Comparison of ENCODE assay signal across 8 cellular contexts in the genomic region with DNA sequence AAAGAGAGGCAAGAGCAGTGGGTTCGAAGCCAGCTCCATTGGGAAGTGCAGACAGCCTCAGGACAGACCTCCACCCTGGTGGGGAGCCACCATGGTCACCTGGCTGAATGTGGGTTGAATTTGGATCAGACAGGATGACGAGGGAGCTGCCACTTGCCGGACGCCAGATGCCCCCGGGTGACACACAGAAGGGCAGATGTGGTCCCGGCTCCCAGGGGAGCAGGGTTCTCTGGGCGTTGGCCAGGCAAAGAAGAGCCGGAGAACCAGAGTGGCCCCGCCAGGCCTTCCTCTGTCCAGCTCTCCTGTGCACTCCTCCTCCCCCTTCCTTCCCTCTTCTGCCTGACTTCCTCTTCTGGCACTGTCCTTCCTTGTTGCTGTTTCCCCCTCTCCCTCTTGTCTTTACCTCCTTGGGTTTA. TPM values are rescaled to one million over a fixed set of nuclear protein-coding genes. Genes with fewer than 3 reads are reported as not detected.
A peak's percentile ranks its signal among the peaks of the same experiment; 100 is the strongest.
DNase-seq lines count a peak whose midpoint lies in the region; ATAC-seq and TF ChIP-seq lines count a peak whose summit lies in the region.
"Not testable (repeated sequence)": the region's sequence is repeated elsewhere in the genome, so short reads cannot be mapped to it uniquely, and the experiment has no call there.

No MANE protein-coding gene starts in this region.

- not testable (repeated sequence) for H3K4me1 Mint-ChIP-seq in activated CD4-positive, alpha-beta T cell treated with anti-CD3 and anti-CD28 coated beads, Interleukin-2, amount 10 ng/mL, durations not matched to agents 24 days and 14 days

- H3K9me3 ChIP-seq in gastroesophageal sphincter; lung (ENCODE audit: control insufficient read depth in 2 of 2, insufficient read depth in 1 of 2, low read length in 1 of 2); spleen: not testable (repeated sequence)

- not testable (repeated sequence) for TF ChIP-seq POLR2A in gastroesophageal sphincter (IDR thresholded peaks at IDR 0.05); spleen (IDR thresholded peaks at IDR 0.05)

- not testable (repeated sequence) for TF ChIP-seq EP300 in gastroesophageal sphincter (IDR thresholded peaks at IDR 0.05)

- not testable (repeated sequence) for H3K4me3 ChIP-seq in gastroesophageal sphincter, lung, spleen

- not testable (repeated sequence) for H3K4me1 ChIP-seq in gastroesophageal sphincter; lung (ENCODE audit: control insufficient read depth in 2 of 2, insufficient read depth in 2 of 2, low read length in 2 of 2); spleen

- POLR2A ChIA-PET in GM10248 (lab: Yijun Ruan, JAX) = not testable (repeated sequence)

- H3K27me3 Mint-ChIP-seq in activated CD4-positive, alpha-beta T cell treated with anti-CD3 and anti-CD28 coated beads, Interleukin-2, amount 10 ng/mL, durations not matched to agents 24 days and 14 days = peaks cover 12% of the 10 kb centered on the region

- DNase-seq in GM10248 (ENCODE audit: extremely low spot score) (peak; percentile 0), MV-4-11 (lab: John Stamatoyannopoulos, UW) (peak; percentile 39), OCI-M1 (lab: John Stamatoyannopoulos, UW) (peak; percentile 6), islet precursor cell (peak; percentile 12), spleen (peak; percentile 54)
- DNase-seq in activated CD4-positive, alpha-beta T cell treated with anti-CD3 and anti-CD28 coated beads, Interleukin-2, amount 10 ng/mL, durations not matched to agents 24 days and 14 days = peak; percentile 37
- not testable (repeated sequence) for DNase-seq in lung (ENCODE audit: low spot score)

- H3K27me3 ChIP-seq in gastroesophageal sphincter; lung (ENCODE audit: control insufficient read depth, insufficient read depth); spleen (replicated peaks in 1 of 7): not testable (repeated sequence)

- CTCF ChIA-PET in GM10248 (lab: Yijun Ruan, JAX) = not testable (repeated sequence)

- intact Hi-C loops in activated CD4-positive, alpha-beta T cell treated with anti-CD3 and anti-CD28 coated beads, Interleukin-2, amount 10 ng/mL, durations not matched to agents 24 days and 14 days (cut with micrococcal nuclease); spleen (cut with DNase I; ENCODE audit: low total_unique reads): not testable (repeated sequence)

- H3K36me3 ChIP-seq in gastroesophageal sphincter; lung (ENCODE audit: control insufficient read depth in 2 of 2, insufficient read depth in 2 of 2, low read length in 2 of 2); spleen: not testable (repeated sequence)

- H3K27ac ChIP-seq in gastroesophageal sphincter; lung (ENCODE audit: low read depth in 1 of 2, low read length in 1 of 2): not testable (repeated sequence)
- H3K27ac ChIP-seq in spleen = peak overlapping the region in 1 of 8 donors; percentile 45

- H3K36me3 Mint-ChIP-seq in activated CD4-positive, alpha-beta T cell treated with anti-CD3 and anti-CD28 coated beads, Interleukin-2, amount 10 ng/mL, durations not matched to agents 24 days and 14 days (ENCODE audit: low read depth) = not testable (repeated sequence)

- not testable (repeated sequence) for H3K27ac Mint-ChIP-seq in activated CD4-positive, alpha-beta T cell treated with anti-CD3 and anti-CD28 coated beads, Interleukin-2, amount 10 ng/mL, durations not matched to agents 24 days and 14 days

- not testable (repeated sequence) for H3K9me3 Mint-ChIP-seq in activated CD4-positive, alpha-beta T cell treated with anti-CD3 and anti-CD28 coated beads, Interleukin-2, amount 10 ng/mL, durations not matched to agents 24 days and 14 days

- not testable (repeated sequence) for H3K4me3 Mint-ChIP-seq in activated CD4-positive, alpha-beta T cell treated with anti-CD3 and anti-CD28 coated beads, Interleukin-2, amount 10 ng/mL, durations not matched to agents 24 days and 14 days

- not testable (repeated sequence) for TF ChIP-seq CTCF in GM10248 (IDR thresholded peaks at IDR 0.05; ENCODE audit: control extremely low read depth, extremely low read depth, low read depth, missing control alignments); gastroesophageal sphincter (IDR thresholded peaks at IDR 0.05); lung (IDR thresholded peaks at IDR 0.05; ENCODE audit: control extremely low read depth, extremely low read depth); spleen (IDR thresholded peaks at IDR 0.05 in 8 of 11, conservative IDR thresholded peaks at IDR 0.05 in 3 of 11)

- 58 to 80% methylated on average over 2 to 3 of the region's 9 CpGs for WGBS in gastroesophageal sphincter (ENCODE audit: low coverage in 1 of 2), 2 donors
- 53 to 62% methylated on average over 9 of the region's 9 CpGs for WGBS in lung, 2 donors
- 50 to 81% (median 68%) methylated on average over 2 to 9 of the region's 9 CpGs for WGBS in spleen, 5 donors

- ATAC-seq in gastroesophageal sphincter (peak; percentile 66), lung (ENCODE audit: insufficient read depth, low FRiP score) (peak; percentile 27)

RNA-seq across cellular contexts. Expression of a gene that starts 12.0 kb away (rescaled TPM):
- total RNA-seq in activated CD4-positive, alpha-beta T cell treated with anti-CD3 and anti-CD28 coated beads, Interleukin-2, amount 10 ng/mL, durations not matched to agents 24 days and 14 days = 17.9 and 18.2 TPM in 2 replicates
- total RNA-seq in gastroesophageal sphincter (10 to 100 TPM in 1 of 4 donors, 1 to 10 TPM in 3; 4.2 to 10.6 (median 6.0) TPM), lung (10 to 100 TPM; 18.5 to 24.7 TPM), spleen (10 to 100 TPM in 3 of 7 donors, 1 to 10 TPM in 4; 1.9 to 32.7 (median 9.3) TPM)
- polyA plus RNA-seq in lung (10 to 100 TPM; 13.7 to 24.7 TPM), spleen (10 to 100 TPM; 30.8 to 79.1 (median 47.7) TPM)
